10 cellular contexts compared by ENCODE assay signal in the genomic region with DNA sequence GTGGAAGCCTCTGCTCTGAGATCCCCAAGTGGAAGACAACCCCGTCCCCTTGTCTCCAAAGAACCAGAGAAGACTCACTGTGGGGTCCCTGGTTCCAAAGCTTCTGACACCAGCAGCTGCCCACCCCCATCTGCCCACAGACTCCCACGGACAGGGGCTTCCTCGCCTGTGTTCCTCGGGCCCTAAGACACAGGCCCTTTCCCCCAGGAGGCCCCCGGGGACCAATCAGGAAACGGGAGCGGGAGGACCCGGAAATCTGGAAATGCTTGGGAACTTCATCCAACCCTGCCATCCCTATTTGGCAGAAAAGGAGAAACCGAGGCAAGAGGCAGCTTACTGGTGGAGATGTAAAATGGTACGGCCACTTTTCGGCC.
A peak's percentile ranks its signal among the peaks of the same experiment; 100 is the strongest.
DNase-seq lines count a peak whose midpoint lies in the region; ATAC-seq and TF ChIP-seq lines count a peak whose summit lies in the region.
"Had no signal": no experiment of that assay in that cellular context is flagged by ENCODE, and none has a peak within 500 bp of the region (broad histone marks: within the 10 kb centered on the region; RNA-seq: fewer than 3 reads in every experiment).

No MANE protein-coding gene starts in this region.

- H3K4me3 Mint-ChIP-seq in naive thymus-derived CD4-positive, alpha-beta T cell: peak overlapping the region in 9 of 10 donors; percentile 33 to 77 (median 65)
- H3K4me3 Mint-ChIP-seq: activated naive CD4-positive, alpha-beta T cell treated with anti-CD3 and anti-CD28 coated beads for 36 hours had no signal

- peaks cover 1 to 16% (median 6%) of the 10 kb centered on the region in 5 donors for H3K36me3 Mint-ChIP-seq in naive thymus-derived CD4-positive, alpha-beta T cell

- H3K9me3 Mint-ChIP-seq in naive thymus-derived CD4-positive, alpha-beta T cell: peaks cover 0 to 3% (median 0%) of the 10 kb centered on the region in 11 donors

- CTCF ChIA-PET in naive thymus-derived CD4-positive, alpha-beta T cell (lab: Charles Lee): interaction anchor here (1.4 kb wide), 1 partner anchor 311 kb away, joined by 3 read pairs; no protein-coding TSS in a partner anchor

- no peaks in the 10 kb centered on the region for H3K27me3 Mint-ChIP-seq in naive thymus-derived CD4-positive, alpha-beta T cell

- ATAC-seq in Right ventricle myocardium superior (ENCODE audit: poor library complexity) (no peak), GM21825 (IDR thresholded peaks at IDR 0.05; ENCODE audit: unreplicated experiment) (no peak), HG02759 (IDR thresholded peaks at IDR 0.05; ENCODE audit: unreplicated experiment) (no peak)
- ATAC-seq in naive thymus-derived CD4-positive, alpha-beta T cell: no peak

- POLR2A ChIA-PET in naive thymus-derived CD4-positive, alpha-beta T cell (lab: Charles Lee): interaction anchor here (1.0 kb wide), 1 partner anchor 11 kb away, joined by 3 read pairs; no protein-coding TSS in a partner anchor

- H3K36me3 ChIP-seq in naive thymus-derived CD4-positive, alpha-beta T cell (ENCODE audit: control insufficient read depth in 2 of 3, insufficient read depth in 3 of 3, low read length in 3 of 3): no peaks in the 10 kb centered on the region

- H3K27ac ChIP-seq in coronary artery: peak overlapping the region; percentile 82 to 90
- no peak overlapping the region for H3K27ac ChIP-seq in naive thymus-derived CD4-positive, alpha-beta T cell (ENCODE audit: low read depth, low read length)

- no peak for TF ChIP-seq CTCF in coronary artery (IDR thresholded peaks at IDR 0.05)

- no peak overlapping the region for H3K4me3 ChIP-seq in coronary artery
- no peak overlapping the region for H3K4me3 ChIP-seq in naive thymus-derived CD4-positive, alpha-beta T cell (ENCODE audit: low read length)

- intact Hi-C loops in Right ventricle myocardium superior (cut with DNase I): no loop called here
- intact Hi-C loops in cardiac septum (cut with DNase I): no loop called here
- intact Hi-C loops in naive thymus-derived CD4-positive, alpha-beta T cell (cut with micrococcal nuclease): loop anchor here (5.0 to 10.0 kb wide), 3 partner anchors 153 to 320 kb away; no protein-coding TSS in a partner anchor

- H3K4me1 Mint-ChIP-seq in naive thymus-derived CD4-positive, alpha-beta T cell: peaks cover 19 to 70% (median 56%) of the 10 kb centered on the region in 7 donors

- DNase-seq in Right ventricle myocardium superior: peak; percentile 44
- no peak for DNase-seq in cardiac septum (ENCODE audit: low spot score)
- no peak for DNase-seq in coronary artery (ENCODE audit: low spot score)
- no peak for DNase-seq in naive thymus-derived CD4-positive, alpha-beta T cell
- no peak for DNase-seq in DMS114 treated with DMSO at 0.1 percent for 48 hours (lab: John Stamatoyannopoulos, UW; ENCODE audit: unreplicated experiment)
- DNase-seq in NCI-H510A (lab: John Stamatoyannopoulos, UW): no peak
- DNase-seq: activated naive CD4-positive, alpha-beta T cell treated with anti-CD3 and anti-CD28 coated beads for 36 hours; NCI-H2081 treated with DMSO at 0.1 percent for 48 hours had no signal

- H3K9me3 ChIP-seq in naive thymus-derived CD4-positive, alpha-beta T cell (ENCODE audit: control insufficient read depth in 2 of 3, low read length in 3 of 3): no peaks in the 10 kb centered on the region

- H3K4me1 ChIP-seq in naive thymus-derived CD4-positive, alpha-beta T cell (ENCODE audit: control insufficient read depth in 2 of 2, insufficient read depth in 2 of 2, low read length in 2 of 2): peaks cover 51 to 76% of the 10 kb centered on the region in 2 donors

- H3K27me3 ChIP-seq in naive thymus-derived CD4-positive, alpha-beta T cell (ENCODE audit: control insufficient read depth in 2 of 2, insufficient read depth in 2 of 2, low read length in 2 of 2): no peaks in the 10 kb centered on the region

- peak overlapping the region in 8 of 9 donors; percentile 28 to 78 (median 66) for H3K27ac Mint-ChIP-seq in naive thymus-derived CD4-positive, alpha-beta T cell
- H3K27ac Mint-ChIP-seq: activated naive CD4-positive, alpha-beta T cell treated with anti-CD3 and anti-CD28 coated beads for 36 hours had no signal

Comparison
In these comparisons a context has a peak if more than half of its experiments do, and no peak if none do; other contexts are left out.
1. intact Hi-C loops: an anchor here in naive thymus-derived CD4-positive, alpha-beta T cell (5.0 to 10.0 kb wide); none called in Right ventricle myocardium superior and cardiac septum.